ENCODE assay signal across 1 cellular context in the genomic region with DNA sequence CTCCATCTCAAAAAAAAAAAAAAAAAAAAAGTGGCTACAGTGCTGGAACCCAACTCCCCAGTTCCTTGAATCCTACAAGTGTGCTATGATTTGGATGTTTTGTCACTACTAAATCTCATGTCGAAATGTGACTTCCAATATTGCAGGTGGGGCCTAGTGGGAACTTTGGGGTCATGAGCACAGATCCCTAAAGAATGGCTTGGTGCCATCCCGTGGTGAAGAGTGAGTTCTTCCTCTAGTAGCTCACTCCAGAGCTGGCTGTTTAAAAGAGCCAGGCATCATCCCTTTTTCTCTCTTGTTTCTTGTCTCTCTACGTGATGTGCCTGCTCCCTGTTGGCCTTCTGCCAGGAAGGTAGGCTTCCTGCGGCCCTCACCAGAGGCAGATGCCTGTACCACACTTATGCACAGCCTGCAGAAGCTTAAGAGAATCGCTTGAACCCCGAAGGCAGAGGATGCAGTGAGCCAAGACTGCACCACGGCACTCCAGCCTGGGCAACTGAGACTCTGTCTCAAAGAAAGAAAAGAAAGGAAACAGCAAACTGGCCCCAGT.
TF ChIP-seq lines count a peak whose summit lies in the region.

No MANE protein-coding gene starts in this region.

TF ChIP-seq in SK-N-SH treated with all-trans-retinoic acid at 6 μM for 48 hours, 23 proteins besides CTCF, POLR2A, EP300 and RAD21 (continued from another document):
- TF ChIP-seq, protein P1, sequence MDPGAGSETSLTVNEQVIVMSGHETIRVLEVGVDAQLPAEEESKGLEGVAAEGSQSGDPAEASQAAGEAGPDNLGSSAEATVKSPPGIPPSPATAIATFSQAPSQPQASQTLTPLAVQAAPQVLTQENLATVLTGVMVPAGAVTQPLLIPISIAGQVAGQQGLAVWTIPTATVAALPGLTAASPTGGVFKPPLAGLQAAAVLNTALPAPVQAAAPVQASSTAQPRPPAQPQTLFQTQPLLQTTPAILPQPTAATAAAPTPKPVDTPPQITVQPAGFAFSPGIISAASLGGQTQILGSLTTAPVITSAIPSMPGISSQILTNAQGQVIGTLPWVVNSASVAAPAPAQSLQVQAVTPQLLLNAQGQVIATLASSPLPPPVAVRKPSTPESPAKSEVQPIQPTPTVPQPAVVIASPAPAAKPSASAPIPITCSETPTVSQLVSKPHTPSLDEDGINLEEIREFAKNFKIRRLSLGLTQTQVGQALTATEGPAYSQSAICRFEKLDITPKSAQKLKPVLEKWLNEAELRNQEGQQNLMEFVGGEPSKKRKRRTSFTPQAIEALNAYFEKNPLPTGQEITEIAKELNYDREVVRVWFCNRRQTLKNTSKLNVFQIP (CRISPR knock-in tag; IDR thresholded peaks at IDR 0.05; ENCODE audit: borderline replicate concordance, low read depth) = no peak
